In genomic region chr9:21070171-21070571, GRCh38 we compare ENCODE assay signal across 8 cellular contexts. TPM values are rescaled to one million over a fixed set of nuclear protein-coding genes. Genes with fewer than 3 reads are reported as not detected.
DNase-seq lines count a peak whose midpoint lies in the region; ATAC-seq and TF ChIP-seq lines count a peak whose summit lies in the region.

No MANE protein-coding gene starts in this region.

- no peaks in the 10 kb centered on the region for H3K4me1 ChIP-seq in parathyroid adenoma

- no peaks in the 10 kb centered on the region for H3K36me3 ChIP-seq in parathyroid adenoma (ENCODE audit: control insufficient read depth, insufficient read depth, low read length)

- TF ChIP-seq CTCF in foreskin fibroblast (IDR thresholded peaks at IDR 0.05; ENCODE audit: low read depth, low read length) = peak; percentile 26
- no peak for TF ChIP-seq CTCF in parathyroid adenoma (IDR thresholded peaks at IDR 0.05)

- H3K4me2 ChIP-seq in parathyroid adenoma (ENCODE audit: low read length) = peak overlapping the region; percentile 21

- H3K9me3 ChIP-seq in parathyroid adenoma (ENCODE audit: control insufficient read depth, low read length) = no peaks in the 10 kb centered on the region

- no peak overlapping the region for H3K27ac ChIP-seq in parathyroid adenoma

- H2AFZ ChIP-seq in parathyroid adenoma = peak overlapping the region; percentile 51

- peak; percentile 96 for DNase-seq in EH (ENCODE audit: low read depth)
- peak; percentile 87 for DNase-seq in RPMI7951 (ENCODE audit: low read depth)
- peak; percentile 89 to 95 for DNase-seq in foreskin fibroblast
- no peak for DNase-seq in cortex of kidney (lab: John Stamatoyannopoulos, UW)
- DNase-seq in activated CD4-positive, alpha-beta T cell treated with anti-CD3 and anti-CD28 coated beads for 4 hours = no peak

- no peaks in the 10 kb centered on the region for H3K27me3 ChIP-seq in parathyroid adenoma (ENCODE audit: control insufficient read depth, insufficient read depth, low read length)

- ATAC-seq in HG02973 (IDR thresholded peaks at IDR 0.05; ENCODE audit: unreplicated experiment) = no peak
- no peak for ATAC-seq in GM21825 (IDR thresholded peaks at IDR 0.05; ENCODE audit: unreplicated experiment)

- H3K9ac ChIP-seq in parathyroid adenoma = no peak overlapping the region

- H3K4me3 ChIP-seq in foreskin fibroblast (ENCODE audit: low read depth in 1 of 2, low read length in 2 of 2) (peak overlapping the region in 1 of 2 donors; percentile 39), parathyroid adenoma (ENCODE audit: low read depth, low read length) (no peak overlapping the region)

- no peaks in the 10 kb centered on the region for H3K79me2 ChIP-seq in parathyroid adenoma

RNA-seq across cellular contexts. Expression of gene IFNB1, which starts 7.6 kb away (rescaled TPM):
- not detected in 2 replicates for total RNA-seq in RPMI7951 (2014; rRNA removed; shearing (Covaris generic))

RNA-seq across cellular contexts. Expression of gene HACD4, which starts 38.7 kb away (rescaled TPM):
- total RNA-seq in RPMI7951 (2014; rRNA removed; shearing (Covaris generic)) = under 0.01 and 0.24 TPM in 2 replicates

Comparison
In these comparisons a context has a peak if more than half of its experiments do, and no peak if none do; other contexts are left out.
1. DNase-seq: peak in EH (single experiment), RPMI7951 (single experiment) and foreskin fibroblast (2 of 2); none in cortex of kidney (single experiment) and activated CD4-positive, alpha-beta T cell treated with anti-CD3 and anti-CD28 coated beads for 4 hours (0 of 2).